34 cellular contexts compared by ENCODE assay signal in genomic region chr4:82975792-82976191, GRCh38. TPM values are rescaled to one million over a fixed set of nuclear protein-coding genes. Genes with fewer than 3 reads are reported as not detected.
DNase-seq lines count a peak whose midpoint lies in the region; TF ChIP-seq lines count a peak whose summit lies in the region.
"Had no signal": no experiment of that assay in that cellular context is flagged by ENCODE, and none has a peak within 500 bp of the region (broad histone marks: within the 10 kb centered on the region; RNA-seq: fewer than 3 reads in every experiment).

No MANE protein-coding gene starts in this region.

- POLR2A ChIA-PET in AG04450 (lab: Yijun Ruan, JAX): interaction anchor here (0.6 kb wide), 1 partner anchor 46 kb away, joined by 3 read pairs; no protein-coding TSS in a partner anchor

- TF ChIP-seq CTCF in AG04450 (IDR thresholded peaks at IDR 0.05; ENCODE audit: low read depth, low read length) (no peak), HFF-Myc (IDR thresholded peaks at IDR 0.05; ENCODE audit: low read depth, low read length, missing control alignments) (no peak), fibroblast of pulmonary artery (IDR thresholded peaks at IDR 0.05; ENCODE audit: low read length, missing control alignments) (no peak)

- H3K27me3 ChIP-seq in AG04450 (ENCODE audit: control insufficient read depth, insufficient read depth, low read length) (no peaks in the 10 kb centered on the region), adipocyte (replicated peaks; ENCODE audit: control insufficient read depth, insufficient read depth, low read length) (no peaks in the 10 kb centered on the region)
- H3K27me3 ChIP-seq: BLaER1, heart right ventricle, right atrium auricular region, testis had no signal

- H3K27ac ChIP-seq in AG04450 (ENCODE audit: low read depth, low read length): no peak overlapping the region
- H3K27ac ChIP-seq in substantia nigra (ENCODE audit: low read depth, low read length, poor library complexity, severe bottlenecking): no peak overlapping the region
- H3K27ac ChIP-seq: BLaER1, heart right ventricle, right atrium auricular region, SK-N-MC, testis had no signal

- peak; percentile 30 for DNase-seq in AG04450 (ENCODE audit: low read depth, low spot score)
- peak; percentile 46 for DNase-seq in HFF-Myc (ENCODE audit: extremely low read depth, low read depth)
- DNase-seq in adipocyte (ENCODE audit: low read depth): peak; percentile 39
- DNase-seq in fibroblast of pulmonary artery (ENCODE audit: low read depth): peak; percentile 30
- no peak for DNase-seq in substantia nigra (lab: John Stamatoyannopoulos, UW)
- no peak for DNase-seq in NCI-H774 (lab: John Stamatoyannopoulos, UW)
- no peak for DNase-seq in central memory CD4-positive, alpha-beta T cell
- DNase-seq: ACHN; activated CD4-positive, alpha-beta T cell treated with anti-CD3 and anti-CD28 coated beads for 1 hour; activated CD8-positive, alpha-beta memory T cell treated with anti-CD3 and anti-CD28 coated beads, Interleukin-2, amount 50 U/mL, for 48 hours; activated CD8-positive, alpha-beta T cell treated with anti-CD3 and anti-CD28 coated beads for 36 hours; activated naive CD4-positive, alpha-beta T cell treated with anti-CD3 and anti-CD28 coated beads, Interleukin-2, amount 50 U/mL, for 16 hours; anterior cingulate cortex; caudate nucleus; DMS153; effector memory CD8-positive, alpha-beta T cell; erythroblast; heart right ventricle; KG1; MM.1S; NCI-H1105 treated with DMSO at 0.1 percent for 48 hours; NCI-H187 treated with DMSO at 0.1 percent for 48 hours; NCI-H2171; NCI-H510A treated with DMSO at 0.1 percent for 48 hours; OCI-M1; posterior cingulate gyrus; small intestine; stimulated activated CD4-positive, alpha-beta T cell treated with anti-CD3 and anti-CD28 coated beads, Interleukin-1b, Interleukin-23, amount 100 ng/mL, for 48 hours; stimulated activated naive CD8-positive, alpha-beta T cell treated with anti-CD3 and anti-CD28 coated beads, Interleukin-15, Interleukin-2, amounts not matched to agents 100 U/mL and 50 U/mL, for 24 hours; T-helper 17 cell; testis had no signal

- CTCF ChIA-PET in AG04450 (lab: Charles Lee): no interaction called here

- peaks cover 12% of the 10 kb centered on the region for H3K36me3 ChIP-seq in adipocyte (ENCODE audit: control insufficient read depth, insufficient read depth, low read length, severe bottlenecking)

- no peaks in the 10 kb centered on the region for H3K4me1 ChIP-seq in adipocyte (ENCODE audit: control insufficient read depth, insufficient read depth, low read length)
- H3K4me1 ChIP-seq: BLaER1, heart right ventricle, right atrium auricular region, testis had no signal

- H3K9me3 ChIP-seq in AG04450 (ENCODE audit: control insufficient read depth, insufficient read depth, low read length): no peaks in the 10 kb centered on the region
- no peaks in the 10 kb centered on the region for H3K9me3 ChIP-seq in adipocyte (ENCODE audit: control insufficient read depth, low read length)
- H3K9me3 ChIP-seq: BLaER1, heart right ventricle, right atrium auricular region, testis had no signal

- H3K4me3 ChIP-seq in AG04450 (ENCODE audit: low read depth, low read length) (no peak overlapping the region), HFF-Myc (replicated peaks; ENCODE audit: low read depth, low read length) (no peak overlapping the region), adipocyte (ENCODE audit: low read length) (no peak overlapping the region), fibroblast of pulmonary artery (replicated peaks; ENCODE audit: low read depth, low read length) (no peak overlapping the region)
- H3K4me3 ChIP-seq: BLaER1, heart right ventricle, right atrium auricular region, SK-N-MC, testis had no signal

- no peak overlapping the region for H3K9ac ChIP-seq in adipocyte (ENCODE audit: low read length)
- H3K9ac ChIP-seq: BLaER1 had no signal

RNA-seq across cellular contexts. Expression of gene LIN54, which starts 34.8 kb away (rescaled TPM):
- polyA plus RNA-seq in AG04450 (2011; rRNA removed): 9.6 and 13.9 TPM in 2 replicates
- 25.2 and 34.4 TPM in 2 replicates for polyA minus RNA-seq in AG04450 (2011; rRNA and poly(A)+ RNA removed)

RNA-seq across cellular contexts. Expression of gene COPS4, which starts 59.2 kb away (rescaled TPM):
- polyA plus RNA-seq in AG04450 (2011; rRNA removed): 59.0 and 78.4 TPM in 2 replicates
- polyA minus RNA-seq in AG04450 (2011; rRNA and poly(A)+ RNA removed): 14.8 and 22.8 TPM in 2 replicates

Comparison
In these comparisons a context has a peak if more than half of its experiments do, and no peak if none do; other contexts are left out.
1. DNase-seq: peak in AG04450 (single experiment), HFF-Myc (single experiment), adipocyte (single experiment) and fibroblast of pulmonary artery (single experiment); none in substantia nigra (0 of 49), NCI-H774 (single experiment) and central memory CD4-positive, alpha-beta T cell (single experiment).